1 cellular context compared by ENCODE assay signal in genomic region chr22:37631448-37632173, GRCh38.
TF ChIP-seq lines count a peak whose summit lies in the region.

No MANE protein-coding gene starts in this region.

TF ChIP-seq in IMR-90, 13 proteins besides CTCF, POLR2A, EP300 and RAD21:
- TF ChIP-seq RFX5 (IDR thresholded peaks at IDR 0.05; ENCODE audit: low read depth, low read length) (no peak), FOS (IDR thresholded peaks at IDR 0.05; ENCODE audit: low read depth, low read length) (no peak), BHLHE40 (IDR thresholded peaks at IDR 0.05; ENCODE audit: low read depth, low read length) (no peak), MAFK (IDR thresholded peaks at IDR 0.05; ENCODE audit: low read depth, low read length) (no peak), RCOR1 (IDR thresholded peaks at IDR 0.05; ENCODE audit: insufficient replicate concordance, low read length) (no peak), MXI1 (IDR thresholded peaks at IDR 0.05; ENCODE audit: borderline replicate concordance, low read depth, low read length) (no peak), CHD1 (IDR thresholded peaks at IDR 0.05; ENCODE audit: low read depth, low read length) (no peak), USF2 (IDR thresholded peaks at IDR 0.05; ENCODE audit: low read depth, low read length) (no peak)
- TF ChIP-seq, protein P1, sequence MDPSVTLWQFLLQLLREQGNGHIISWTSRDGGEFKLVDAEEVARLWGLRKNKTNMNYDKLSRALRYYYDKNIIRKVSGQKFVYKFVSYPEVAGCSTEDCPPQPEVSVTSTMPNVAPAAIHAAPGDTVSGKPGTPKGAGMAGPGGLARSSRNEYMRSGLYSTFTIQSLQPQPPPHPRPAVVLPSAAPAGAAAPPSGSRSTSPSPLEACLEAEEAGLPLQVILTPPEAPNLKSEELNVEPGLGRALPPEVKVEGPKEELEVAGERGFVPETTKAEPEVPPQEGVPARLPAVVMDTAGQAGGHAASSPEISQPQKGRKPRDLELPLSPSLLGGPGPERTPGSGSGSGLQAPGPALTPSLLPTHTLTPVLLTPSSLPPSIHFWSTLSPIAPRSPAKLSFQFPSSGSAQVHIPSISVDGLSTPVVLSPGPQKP (IDR thresholded peaks at IDR 0.05; ENCODE audit: borderline replicate concordance, low read depth, low read length) = no peak
TF ChIP-seq in IMR-90: peak in this region for 0.
